ENCODE assay signal across 32 cellular contexts in the genomic region with DNA sequence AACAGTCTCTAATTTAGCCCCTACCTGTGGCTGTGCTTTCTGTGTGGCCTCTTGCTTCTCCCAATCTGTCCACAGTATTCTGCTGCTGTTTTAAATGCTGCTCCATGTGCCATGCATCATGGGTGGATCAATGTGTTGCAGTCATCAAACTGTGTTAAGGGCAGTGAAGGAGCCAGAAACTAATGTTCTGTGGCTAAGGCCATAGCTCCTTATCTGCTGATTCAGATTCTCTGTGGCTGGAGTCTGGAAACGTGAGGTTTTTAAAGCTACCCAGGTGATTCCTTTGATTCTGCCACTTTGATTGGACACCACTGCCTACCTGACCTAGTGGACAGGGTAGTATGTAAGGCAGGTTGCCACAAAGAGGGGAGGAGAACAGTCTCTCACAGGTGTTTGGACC. TPM values are rescaled to one million over a fixed set of nuclear protein-coding genes. Genes with fewer than 3 reads are reported as not detected.
"Had no signal": no experiment of that assay in that cellular context is flagged by ENCODE, and none has a peak within 500 bp of the region (broad histone marks: within the 10 kb centered on the region; RNA-seq: fewer than 3 reads in every experiment).

No MANE protein-coding gene starts in this region.

- ATAC-seq: activated CD8-positive, alpha-beta T cell treated with anti-CD3 and anti-CD28 coated beads for 36 hours; K562 had no signal

- DNase-seq: activated CD4-positive, alpha-beta T cell treated with anti-CD3 and anti-CD28 coated beads, Interleukin-2, amount 10 ng/mL, durations not matched to agents 24 days and 14 days; activated CD4-positive, alpha-beta T cell treated with anti-CD3 and anti-CD28 coated beads, Interleukin-2, amount 50 U/mL, for 4 hours; activated CD8-positive, alpha-beta T cell treated with anti-CD3 and anti-CD28 coated beads for 36 hours; activated gamma-delta T cell; activated naive CD4-positive, alpha-beta T cell treated with Interleukin-2 at 50 U/mL for 16 hours; activated naive CD8-positive, alpha-beta T cell treated with anti-CD3 and anti-CD28 coated beads, Interleukin-2, amount 10 ng/mL, durations not matched to agents 7 days and 5 days; activated T-cell treated with anti-CD3 and anti-CD28 coated beads, Interleukin-2, amount 50 U/mL, for 1 hour; amygdala; Kasumi-1; NCI-H1092 treated with DMSO at 0.1 percent for 48 hours; NCI-H1417; NCI-H146; NCI-H187; NCI-H2081; NCI-H2171 treated with DMSO at 0.1 percent for 48 hours; NCI-H2227 treated with DMSO at 0.1 percent for 48 hours; NCI-H446; NCI-H510A treated with DMSO at 0.1 percent for 48 hours; NCI-H526 treated with DMSO at 0.1 percent for 48 hours; NCI-H774; SHP77; SJCRH30 had no signal

- H3K4me1 ChIP-seq: ascending aorta, SJCRH30 had no signal

- H3K36me3 ChIP-seq: ascending aorta, SJCRH30 had no signal

- H3K9me3 ChIP-seq: ascending aorta, SJCRH30 had no signal

- H3K4me3 ChIP-seq: ascending aorta, K562, SJCRH30, SK-N-MC had no signal

- H3K27ac Mint-ChIP-seq: activated CD4-positive, alpha-beta T cell treated with anti-CD3 and anti-CD28 coated beads, Interleukin-2, amount 10 ng/mL, durations not matched to agents 24 days and 14 days; activated CD8-positive, alpha-beta T cell treated with anti-CD3 and anti-CD28 coated beads for 36 hours; activated naive CD4-positive, alpha-beta T cell treated with anti-CD3 and anti-CD28 coated beads, Interleukin-2, amount 50 U/mL, for 24 hours; activated naive CD8-positive, alpha-beta T cell treated with anti-CD3 and anti-CD28 coated beads, Interleukin-2, amount 10 ng/mL, durations not matched to agents 7 days and 5 days; activated T-helper 2 cell treated with anti-CD3 and anti-CD28 coated beads, Interferon-gamma antibody, Interleukin-2, Interleukin-4, amounts not matched to agents 10 μg/mL and 5 μg/mL and 100 μg/mL, durations not matched to agents 14 hours and 24 hours and 36 hours; T-helper 1 cell treated with Interleukin-12 subunit alpha and Interleukin-12 subunit beta and Interleukin-4 antibody, amounts not matched to agents 30 μg/mL and 1 μg/mL, for 36 hours; T-helper 2 cell treated with Interferon-gamma antibody and Interleukin-4, amounts not matched to agents 5 μg/mL and 100 μg/mL, for 36 hours had no signal

- H3K4me3 Mint-ChIP-seq: activated CD4-positive, alpha-beta T cell treated with anti-CD3 and anti-CD28 coated beads, Interleukin-2, amount 10 ng/mL, durations not matched to agents 24 days and 14 days; activated CD8-positive, alpha-beta T cell treated with anti-CD3 and anti-CD28 coated beads for 36 hours; activated naive CD4-positive, alpha-beta T cell treated with anti-CD3 and anti-CD28 coated beads, Interleukin-2, amount 50 U/mL, for 24 hours; activated naive CD8-positive, alpha-beta T cell treated with anti-CD3 and anti-CD28 coated beads, Interleukin-2, amount 10 ng/mL, durations not matched to agents 7 days and 5 days; T-helper 2 cell treated with Interferon-gamma antibody and Interleukin-4, amounts not matched to agents 5 μg/mL and 100 μg/mL, for 36 hours had no signal

- H3K27ac ChIP-seq: ascending aorta, SJCRH30, SK-N-MC had no signal

- H3K27me3 ChIP-seq: ascending aorta, SJCRH30 had no signal

- H3K36me3 Mint-ChIP-seq: activated naive CD4-positive, alpha-beta T cell treated with anti-CD3 and anti-CD28 coated beads, Interleukin-2, amount 50 U/mL, for 24 hours; activated naive CD8-positive, alpha-beta T cell treated with anti-CD3 and anti-CD28 coated beads, Interleukin-2, amount 10 ng/mL, durations not matched to agents 7 days and 5 days had no signal

- H3K9me3 Mint-ChIP-seq: activated CD4-positive, alpha-beta T cell treated with anti-CD3 and anti-CD28 coated beads, Interleukin-2, amount 10 ng/mL, durations not matched to agents 24 days and 14 days; activated CD8-positive, alpha-beta T cell treated with anti-CD3 and anti-CD28 coated beads for 36 hours; activated naive CD4-positive, alpha-beta T cell treated with anti-CD3 and anti-CD28 coated beads, Interleukin-2, amount 50 U/mL, for 24 hours; activated naive CD8-positive, alpha-beta T cell treated with anti-CD3 and anti-CD28 coated beads, Interleukin-2, amount 10 ng/mL, durations not matched to agents 7 days and 5 days; activated T-helper 2 cell treated with anti-CD3 and anti-CD28 coated beads, Interferon-gamma antibody, Interleukin-2, Interleukin-4, amounts not matched to agents 10 μg/mL and 5 μg/mL and 100 μg/mL, durations not matched to agents 14 hours and 24 hours and 36 hours; T-helper 1 cell treated with Interleukin-12 subunit alpha and Interleukin-12 subunit beta and Interleukin-4 antibody, amounts not matched to agents 30 μg/mL and 1 μg/mL, for 36 hours; T-helper 2 cell treated with Interferon-gamma antibody and Interleukin-4, amounts not matched to agents 5 μg/mL and 100 μg/mL, for 36 hours had no signal

RNA-seq across cellular contexts. Expression of a gene that starts 44.8 kb away (rescaled TPM):
- total RNA-seq: activated CD4-positive, alpha-beta T cell treated with anti-CD3 and anti-CD28 coated beads, Interleukin-2, amount 10 ng/mL, durations not matched to agents 24 days and 14 days; activated CD8-positive, alpha-beta memory T cell treated with anti-CD3 and anti-CD28 coated beads for 36 hours; activated CD8-positive, alpha-beta T cell treated with anti-CD3 and anti-CD28 coated beads for 36 hours; activated naive CD8-positive, alpha-beta T cell treated with anti-CD3 and anti-CD28 coated beads, Interleukin-2, amount 10 ng/mL, durations not matched to agents 7 days and 5 days; activated T-helper 2 cell treated with anti-CD3 and anti-CD28 coated beads, Interferon-gamma antibody, Interleukin-2, Interleukin-4, amounts not matched to agents 10 μg/mL and 5 μg/mL and 100 μg/mL, durations not matched to agents 14 hours and 24 hours and 36 hours; ascending aorta; cardiac septum; OCI-LY7; SJCRH30 had no signal
